ENCODE assay signal across 1 cellular context in the genomic region with DNA sequence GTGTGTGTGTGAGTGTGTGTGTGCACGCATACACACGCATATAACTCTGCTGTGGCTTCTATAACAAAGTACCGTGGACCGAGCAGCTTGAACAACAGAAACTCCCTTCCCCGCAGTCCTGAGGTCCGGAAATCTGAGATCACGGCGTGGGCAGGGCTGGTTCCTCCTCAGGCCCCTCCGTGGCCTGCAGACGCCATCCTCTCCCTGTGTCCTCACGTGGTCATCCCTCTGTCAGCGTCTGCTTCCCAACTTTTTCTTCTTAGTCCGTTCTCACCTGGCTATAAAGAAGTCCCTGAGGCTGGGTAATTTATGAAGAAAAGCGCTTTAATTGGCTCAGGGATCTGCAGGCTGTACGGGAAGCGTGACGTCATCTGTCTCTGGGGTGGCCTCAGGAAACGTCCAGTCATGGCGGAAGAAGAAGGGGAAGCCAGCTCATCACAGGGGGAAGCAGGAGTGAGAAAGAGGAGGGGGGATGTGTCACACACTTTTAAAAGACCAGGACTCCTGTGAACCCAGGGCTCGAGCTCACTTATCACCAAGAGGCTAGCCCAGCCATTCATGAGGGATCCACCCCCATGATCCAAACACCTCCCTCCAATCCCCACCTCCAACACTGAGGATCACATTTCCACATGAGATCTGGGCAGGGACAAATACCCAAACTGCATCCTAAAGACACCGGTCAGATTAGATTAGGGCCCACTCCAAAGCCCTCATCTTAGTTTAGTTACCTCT.
TF ChIP-seq lines count a peak whose summit lies in the region.

No MANE protein-coding gene starts in this region.

TF ChIP-seq in GM12878, 131 proteins besides CTCF, POLR2A, EP300 and RAD21 (continued from another document and continues in another):
- TF ChIP-seq, protein P1, sequence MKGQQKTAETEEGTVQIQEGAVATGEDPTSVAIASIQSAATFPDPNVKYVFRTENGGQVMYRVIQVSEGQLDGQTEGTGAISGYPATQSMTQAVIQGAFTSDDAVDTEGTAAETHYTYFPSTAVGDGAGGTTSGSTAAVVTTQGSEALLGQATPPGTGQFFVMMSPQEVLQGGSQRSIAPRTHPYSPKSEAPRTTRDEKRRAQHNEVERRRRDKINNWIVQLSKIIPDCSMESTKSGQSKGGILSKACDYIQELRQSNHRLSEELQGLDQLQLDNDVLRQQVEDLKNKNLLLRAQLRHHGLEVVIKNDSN (IDR thresholded peaks at IDR 0.05; ENCODE audit: borderline replicate concordance, extremely low read length, insufficient read depth, low read depth, low read length): peak; percentile 54
- TF ChIP-seq GABPA (IDR thresholded peaks at IDR 0.05; ENCODE audit: low read depth): no peak
- no peak for TF ChIP-seq SREBF1 (IDR thresholded peaks at IDR 0.05; ENCODE audit: low read length)
- peak in 1 of 2 experiments; percentile 85; a peak in 2 of 3 replicates for TF ChIP-seq EGR1 (IDR thresholded peaks at IDR 0.05; ENCODE audit: borderline replicate concordance in 1 of 2, low read depth in 2 of 2, low read length in 2 of 2)
- TF ChIP-seq ZNF207 (IDR thresholded peaks at IDR 0.05; ENCODE audit: borderline replicate concordance): no peak
- TF ChIP-seq CEBPB (IDR thresholded peaks at IDR 0.05; ENCODE audit: borderline replicate concordance in 1 of 2, low read depth in 2 of 2, low read length in 2 of 2): no peak
- no peak for TF ChIP-seq MXI1 (IDR thresholded peaks at IDR 0.05; ENCODE audit: low read depth, low read length)
- TF ChIP-seq ZSCAN29 (IDR thresholded peaks at IDR 0.05): no peak
- TF ChIP-seq, protein P2, sequence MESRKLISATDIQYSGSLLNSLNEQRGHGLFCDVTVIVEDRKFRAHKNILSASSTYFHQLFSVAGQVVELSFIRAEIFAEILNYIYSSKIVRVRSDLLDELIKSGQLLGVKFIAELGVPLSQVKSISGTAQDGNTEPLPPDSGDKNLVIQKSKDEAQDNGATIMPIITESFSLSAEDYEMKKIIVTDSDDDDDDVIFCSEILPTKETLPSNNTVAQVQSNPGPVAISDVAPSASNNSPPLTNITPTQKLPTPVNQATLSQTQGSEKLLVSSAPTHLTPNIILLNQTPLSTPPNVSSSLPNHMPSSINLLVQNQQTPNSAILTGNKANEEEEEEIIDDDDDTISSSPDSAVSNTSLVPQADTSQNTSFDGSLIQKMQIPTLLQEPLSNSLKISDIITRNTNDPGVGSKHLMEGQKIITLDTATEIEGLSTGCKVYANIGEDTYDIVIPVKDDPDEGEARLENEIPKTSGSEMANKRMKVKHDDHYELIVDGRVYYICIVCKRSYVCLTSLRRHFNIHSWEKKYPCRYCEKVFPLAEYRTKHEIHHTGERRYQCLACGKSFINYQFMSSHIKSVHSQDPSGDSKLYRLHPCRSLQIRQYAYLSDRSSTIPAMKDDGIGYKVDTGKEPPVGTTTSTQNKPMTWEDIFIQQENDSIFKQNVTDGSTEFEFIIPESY (IDR thresholded peaks at IDR 0.05): no peak
- peak; percentile 99 for TF ChIP-seq ATF7 (IDR thresholded peaks at IDR 0.05; ENCODE audit: low read depth)
- no peak for TF ChIP-seq SMC3 (IDR thresholded peaks at IDR 0.05; ENCODE audit: borderline replicate concordance, low read length)
- TF ChIP-seq NR2C1 (IDR thresholded peaks at IDR 0.05): no peak
- TF ChIP-seq FOXK2 (IDR thresholded peaks at IDR 0.05): no peak
- TF ChIP-seq RELA (IDR thresholded peaks at IDR 0.05; ENCODE audit: borderline replicate concordance, partially characterized antibody): no peak
- TF ChIP-seq, protein P3, sequence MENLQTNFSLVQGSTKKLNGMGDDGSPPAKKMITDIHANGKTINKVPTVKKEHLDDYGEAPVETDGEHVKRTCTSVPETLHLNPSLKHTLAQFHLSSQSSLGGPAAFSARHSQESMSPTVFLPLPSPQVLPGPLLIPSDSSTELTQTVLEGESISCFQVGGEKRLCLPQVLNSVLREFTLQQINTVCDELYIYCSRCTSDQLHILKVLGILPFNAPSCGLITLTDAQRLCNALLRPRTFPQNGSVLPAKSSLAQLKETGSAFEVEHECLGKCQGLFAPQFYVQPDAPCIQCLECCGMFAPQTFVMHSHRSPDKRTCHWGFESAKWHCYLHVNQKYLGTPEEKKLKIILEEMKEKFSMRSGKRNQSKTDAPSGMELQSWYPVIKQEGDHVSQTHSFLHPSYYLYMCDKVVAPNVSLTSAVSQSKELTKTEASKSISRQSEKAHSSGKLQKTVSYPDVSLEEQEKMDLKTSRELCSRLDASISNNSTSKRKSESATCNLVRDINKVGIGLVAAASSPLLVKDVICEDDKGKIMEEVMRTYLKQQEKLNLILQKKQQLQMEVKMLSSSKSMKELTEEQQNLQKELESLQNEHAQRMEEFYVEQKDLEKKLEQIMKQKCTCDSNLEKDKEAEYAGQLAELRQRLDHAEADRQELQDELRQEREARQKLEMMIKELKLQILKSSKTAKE (IDR thresholded peaks at IDR 0.05; ENCODE audit: low read depth, poor library complexity, severe bottlenecking): no peak
- no peak for TF ChIP-seq DPF2 (IDR thresholded peaks at IDR 0.05)
- TF ChIP-seq SUPT20H (IDR thresholded peaks at IDR 0.05; ENCODE audit: borderline replicate concordance, control insufficient read depth, low read depth, low read length): no peak
- no peak for TF ChIP-seq ZBED1 (IDR thresholded peaks at IDR 0.05; ENCODE audit: borderline replicate concordance)
- TF ChIP-seq SIX5 (IDR thresholded peaks at IDR 0.05; ENCODE audit: low read depth, low read length, severe bottlenecking): no peak
- TF ChIP-seq NFYA (IDR thresholded peaks at IDR 0.05; ENCODE audit: borderline replicate concordance, low read depth, low read length): no peak
- TF ChIP-seq NFIC (IDR thresholded peaks at IDR 0.05; ENCODE audit: low read depth, low read length): no peak
- peak; percentile 94 for TF ChIP-seq CREM (IDR thresholded peaks at IDR 0.05; ENCODE audit: low read depth)
- no peak for TF ChIP-seq IRF3 (IDR thresholded peaks at IDR 0.05)
- TF ChIP-seq IKZF2 (IDR thresholded peaks at IDR 0.05): peak; percentile 7 to 46; a peak in 2 of 4 replicates
- no peak for TF ChIP-seq FOS (IDR thresholded peaks at IDR 0.05; ENCODE audit: borderline replicate concordance, extremely low read depth, insufficient read length)
- TF ChIP-seq SRF (IDR thresholded peaks at IDR 0.05; ENCODE audit: low read depth in 2 of 2, low read length in 2 of 2): no peak
- TF ChIP-seq, protein P4, sequence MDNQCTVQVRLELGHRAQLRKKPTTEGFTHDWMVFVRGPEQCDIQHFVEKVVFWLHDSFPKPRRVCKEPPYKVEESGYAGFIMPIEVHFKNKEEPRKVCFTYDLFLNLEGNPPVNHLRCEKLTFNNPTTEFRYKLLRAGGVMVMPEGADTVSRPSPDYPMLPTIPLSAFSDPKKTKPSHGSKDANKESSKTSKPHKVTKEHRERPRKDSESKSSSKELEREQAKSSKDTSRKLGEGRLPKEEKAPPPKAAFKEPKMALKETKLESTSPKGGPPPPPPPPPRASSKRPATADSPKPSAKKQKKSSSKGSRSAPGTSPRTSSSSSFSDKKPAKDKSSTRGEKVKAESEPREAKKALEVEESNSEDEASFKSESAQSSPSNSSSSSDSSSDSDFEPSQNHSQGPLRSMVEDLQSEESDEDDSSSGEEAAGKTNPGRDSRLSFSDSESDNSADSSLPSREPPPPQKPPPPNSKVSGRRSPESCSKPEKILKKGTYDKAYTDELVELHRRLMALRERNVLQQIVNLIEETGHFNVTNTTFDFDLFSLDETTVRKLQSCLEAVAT (IDR thresholded peaks at IDR 0.05): no peak
- no peak for TF ChIP-seq MTA2 (IDR thresholded peaks at IDR 0.05; ENCODE audit: low read depth)
- no peak; the same call in 1 of the 2 replicates for TF ChIP-seq RUNX3 (IDR thresholded peaks at IDR 0.05; ENCODE audit: low read length)
- TF ChIP-seq SREBF2 (IDR thresholded peaks at IDR 0.05; ENCODE audit: low read length): no peak
- no peak for TF ChIP-seq BRCA1 (IDR thresholded peaks at IDR 0.05; ENCODE audit: low read depth, low read length)
- TF ChIP-seq REST (IDR thresholded peaks at IDR 0.05; ENCODE audit: low read depth, low read length): 0 out of 2 replicates have a peak, but pooled peaks have one; percentile 9
- no peak for TF ChIP-seq KAT2A (conservative IDR thresholded peaks at IDR 0.05; ENCODE audit: control insufficient read depth, low read depth, low read length)
- no peak for TF ChIP-seq CBFB (IDR thresholded peaks at IDR 0.05; ENCODE audit: low read depth)
- TF ChIP-seq BHLHE40 (IDR thresholded peaks at IDR 0.05; ENCODE audit: borderline replicate concordance in 1 of 2, low read depth in 2 of 2, low read length in 1 of 2): peak; percentile 58 to 74; a peak in 3 of 4 replicates
- 0 out of 2 replicates have a peak, but pooled peaks have one; percentile 20 for TF ChIP-seq TCF12 (IDR thresholded peaks at IDR 0.05; ENCODE audit: low read depth, low read length)
- TF ChIP-seq POLR2AphosphoS5 (IDR thresholded peaks at IDR 0.05; ENCODE audit: low read length): no peak; the same call in 1 of the 2 replicates
- TF ChIP-seq, protein P5, sequence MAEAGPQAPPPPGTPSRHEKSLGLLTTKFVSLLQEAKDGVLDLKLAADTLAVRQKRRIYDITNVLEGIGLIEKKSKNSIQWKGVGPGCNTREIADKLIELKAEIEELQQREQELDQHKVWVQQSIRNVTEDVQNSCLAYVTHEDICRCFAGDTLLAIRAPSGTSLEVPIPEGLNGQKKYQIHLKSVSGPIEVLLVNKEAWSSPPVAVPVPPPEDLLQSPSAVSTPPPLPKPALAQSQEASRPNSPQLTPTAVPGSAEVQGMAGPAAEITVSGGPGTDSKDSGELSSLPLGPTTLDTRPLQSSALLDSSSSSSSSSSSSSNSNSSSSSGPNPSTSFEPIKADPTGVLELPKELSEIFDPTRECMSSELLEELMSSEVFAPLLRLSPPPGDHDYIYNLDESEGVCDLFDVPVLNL (IDR thresholded peaks at IDR 0.05; ENCODE audit: low read depth, low read length): no peak
- no peak for TF ChIP-seq EZH2 (IDR thresholded peaks at IDR 0.05; ENCODE audit: borderline replicate concordance, control insufficient read depth, low read depth, low read length)
- no peak for TF ChIP-seq HSF1 (IDR thresholded peaks at IDR 0.05; ENCODE audit: low read depth, low read length)
- peak; percentile 69 for TF ChIP-seq MEF2B (IDR thresholded peaks at IDR 0.05; ENCODE audit: partially characterized antibody, poor library complexity, severe bottlenecking)
- TF ChIP-seq RAD51 (IDR thresholded peaks at IDR 0.05): peak; percentile 56
- 0 out of 2 replicates have a peak, but pooled peaks have one; percentile 7 for TF ChIP-seq TARDBP (IDR thresholded peaks at IDR 0.05; ENCODE audit: borderline replicate concordance)
- TF ChIP-seq USF2 (IDR thresholded peaks at IDR 0.05; ENCODE audit: borderline replicate concordance, low read depth, low read length): peak; percentile 34
- no peak for TF ChIP-seq ZNF217 (IDR thresholded peaks at IDR 0.05)
- TF ChIP-seq PML (IDR thresholded peaks at IDR 0.05; ENCODE audit: low read length): no peak
- TF ChIP-seq NBN (IDR thresholded peaks at IDR 0.05): no peak; the same call in none of the 2 replicates
- peak; percentile 57; the same call in 1 of the 2 replicates for TF ChIP-seq NR2F1 (conservative IDR thresholded peaks at IDR 0.05)
- TF ChIP-seq MTA3 (IDR thresholded peaks at IDR 0.05; ENCODE audit: borderline replicate concordance, low read length): peak; percentile 60; the same call in 1 of the 2 replicates
- TF ChIP-seq HDAC6 (IDR thresholded peaks at IDR 0.05; ENCODE audit: unreplicated experiment): no peak
- TF ChIP-seq ESRRA (IDR thresholded peaks at IDR 0.05; ENCODE audit: low read length): no peak
- TF ChIP-seq HDAC2 (IDR thresholded peaks at IDR 0.05): no peak
- TF ChIP-seq TBL1XR1 (IDR thresholded peaks at IDR 0.05; ENCODE audit: low read depth, low read length): 0 out of 2 replicates have a peak, but pooled peaks have one; percentile 8
